Comparison of ENCODE assay signal across 8 cellular contexts in genomic region chr16:67110136-67110847, GRCh38. TPM values are rescaled to one million over a fixed set of nuclear protein-coding genes. Genes with fewer than 3 reads are reported as not detected.
DNase-seq lines count a peak whose midpoint lies in the region; ATAC-seq and TF ChIP-seq lines count a peak whose summit lies in the region.

No MANE protein-coding gene starts in this region.

- no TSS peak for BruUV-seq in A673 (replicated peaks; lab: Mats Ljungman, UMichigan)

- DNase-seq in A673 (ENCODE audit: low spot score) (no peak), adrenal gland (peak in 2 of 7 donors; percentile 28 to 39), kidney epithelial cell (ENCODE audit: low read depth) (no peak), AG08395 (ENCODE audit: low spot score) (no peak), RKO (ENCODE audit: low spot score) (no peak)

- intact Hi-C loops in A673 (cut with micrococcal nuclease; ENCODE audit: unreplicated experiment), result no loop called here
- intact Hi-C loops in adrenal gland (cut with DNase I), result no loop called here

- H2AFZ ChIP-seq in Loucy (ENCODE audit: low read length), result peak overlapping the region; percentile 86

- H3K9me3 ChIP-seq in A673 (ENCODE audit: low read depth, low read length, poor library complexity, severe bottlenecking), result no peaks in the 10 kb centered on the region
- no peaks in the 10 kb centered on the region for H3K9me3 ChIP-seq in Loucy (ENCODE audit: insufficient read depth, low read depth, low read length)
- no peaks in the 10 kb centered on the region for H3K9me3 ChIP-seq in adrenal gland (replicated peaks in 1 of 3)
- no peaks in the 10 kb centered on the region for H3K9me3 ChIP-seq in subcutaneous abdominal adipose tissue (ENCODE audit: control insufficient read depth in 5 of 5, low read length in 5 of 5)

- peak; percentile 16 for ATAC-seq in GM18868 (IDR thresholded peaks at IDR 0.05; ENCODE audit: unreplicated experiment)

- peak overlapping the region; percentile 93 for H3K4me2 ChIP-seq in Loucy (ENCODE audit: low read depth, low read length, poor library complexity, severe bottlenecking)

- no peak for TF ChIP-seq POLR2A in adrenal gland (IDR thresholded peaks at IDR 0.05)

- no peaks in the 10 kb centered on the region for H3K9me2 ChIP-seq in Loucy (replicated peaks; ENCODE audit: low read depth, low read length)

- H3K27ac ChIP-seq in A673 (ENCODE audit: low read depth, low read length, poor library complexity, severe bottlenecking), result peak overlapping the region; percentile 56
- H3K27ac ChIP-seq in adrenal gland, result peak overlapping the region in 3 of 5 donors; percentile 76 to 88 (median 83)
- peak overlapping the region; percentile 83 for H3K27ac ChIP-seq in subcutaneous abdominal adipose tissue (ENCODE audit: low read depth, low read length)

- H3K79me2 ChIP-seq in Loucy (ENCODE audit: insufficient read depth, low read length), result peaks cover 48% of the 10 kb centered on the region

- no peaks in the 10 kb centered on the region for H4K20me1 ChIP-seq in Loucy (ENCODE audit: insufficient read depth, low read length, poor library complexity, severe bottlenecking)

- WGBS in adrenal gland, 4 donors, result 4 to 10% (median 5%) methylated on average over 15 to 27 of the region's 27 CpGs

- no peak for TF ChIP-seq CTCF in A673 (conservative IDR thresholded peaks at IDR 0.05; ENCODE audit: low read depth, low read length)
- no peak for TF ChIP-seq CTCF in Loucy (conservative IDR thresholded peaks at IDR 0.05; ENCODE audit: low read length)
- TF ChIP-seq CTCF in adrenal gland (IDR thresholded peaks at IDR 0.05), result no peak
- TF ChIP-seq CTCF in kidney epithelial cell (IDR thresholded peaks at IDR 0.05; ENCODE audit: insufficient read depth, low read length, poor library complexity, severe bottlenecking), result no peak

- peaks cover 4% of the 10 kb centered on the region for H3K36me3 ChIP-seq in A673 (ENCODE audit: insufficient read depth, low read length, poor library complexity, severe bottlenecking)
- no peaks in the 10 kb centered on the region for H3K36me3 ChIP-seq in Loucy (ENCODE audit: insufficient read depth, low read length)
- H3K36me3 ChIP-seq in adrenal gland (replicated peaks in 1 of 2), result no peaks in the 10 kb centered on the region
- no peaks in the 10 kb centered on the region for H3K36me3 ChIP-seq in kidney epithelial cell (ENCODE audit: control insufficient read depth, insufficient read depth, low read length)
- peaks cover 0 to 9% (median 2%) of the 10 kb centered on the region in 5 donors for H3K36me3 ChIP-seq in subcutaneous abdominal adipose tissue (ENCODE audit: control insufficient read depth in 5 of 5, insufficient read depth in 5 of 5, low read length in 5 of 5)

- POLR2A ChIA-PET in A673 (lab: Charles Lee; ENCODE audit: low non-redundant PET), result no interaction called here

- H3K27me3 ChIP-seq in A673 (replicated peaks; ENCODE audit: insufficient read depth, low read depth, low read length, poor library complexity) (no peaks in the 10 kb centered on the region), Loucy (ENCODE audit: insufficient read depth, low read length, poor library complexity, severe bottlenecking) (no peaks in the 10 kb centered on the region), adrenal gland (no peaks in the 10 kb centered on the region), kidney epithelial cell (ENCODE audit: control insufficient read depth, insufficient read depth, low read length) (no peaks in the 10 kb centered on the region), subcutaneous abdominal adipose tissue (ENCODE audit: control insufficient read depth in 5 of 5, insufficient read depth in 4 of 5, low read length in 5 of 5) (no peaks in the 10 kb centered on the region)

- CTCF ChIA-PET in A673 (lab: Charles Lee), result interaction anchor here (0.6 kb wide), 1 partner anchor 138 kb away, joined by 3 read pairs; no protein-coding TSS in a partner anchor

- H3K9ac ChIP-seq in Loucy (ENCODE audit: low read depth, low read length, poor library complexity, severe bottlenecking), result peak overlapping the region; percentile 83
- peak overlapping the region; percentile 89 to 96 (median 92) for H3K9ac ChIP-seq in subcutaneous abdominal adipose tissue (ENCODE audit: low read length in 5 of 5)

- H3K4me1 ChIP-seq in A673 (ENCODE audit: insufficient read depth, low read length, poor library complexity, severe bottlenecking), result peaks cover 19% of the 10 kb centered on the region
- H3K4me1 ChIP-seq in Loucy (ENCODE audit: insufficient read depth, low read length, poor library complexity, severe bottlenecking), result peaks cover 32% of the 10 kb centered on the region
- peaks cover 16 to 26% of the 10 kb centered on the region in 2 donors for H3K4me1 ChIP-seq in adrenal gland (replicated peaks in 1 of 2)
- H3K4me1 ChIP-seq in subcutaneous abdominal adipose tissue (ENCODE audit: control insufficient read depth in 5 of 5, insufficient read depth in 5 of 5, low read length in 5 of 5), result peaks cover 0 to 46% (median 31%) of the 10 kb centered on the region in 5 donors

- H3K4me3 ChIP-seq in A673 (ENCODE audit: low read depth, low read length, poor library complexity, severe bottlenecking) (peak overlapping the region; percentile 87), Loucy (ENCODE audit: low read length, poor library complexity, severe bottlenecking) (peak overlapping the region; percentile 90), adrenal gland (peak overlapping the region; percentile 68 to 89 (median 84)), kidney epithelial cell (ENCODE audit: low read depth, low read length) (peak overlapping the region; percentile 73), subcutaneous abdominal adipose tissue (ENCODE audit: low read depth in 1 of 5, low read length in 5 of 5) (peak overlapping the region; percentile 83 to 98 (median 94))

- peaks cover 5% of the 10 kb centered on the region; the same call in 1 of the 2 replicates for H3F3A ChIP-seq in Loucy (ENCODE audit: low read depth)

RNA-seq across cellular contexts. Expression of gene PHAF1, which starts 0.6 kb away (rescaled TPM):
- total RNA-seq in A673 (2021) (23.2 and 23.5 TPM in 2 replicates), adrenal gland (10 to 100 TPM; 12.6 to 27.4 (median 14.5) TPM), kidney epithelial cell (23.1 and 24.6 TPM in 2 replicates)
- 10 to 100 TPM in 2 of 3 donors, 1 to 10 TPM in 1; 9.0 to 13.7 (median 10.4) TPM for polyA plus RNA-seq in adrenal gland

RNA-seq across cellular contexts. Expression of gene B3GNT9, which starts 40.5 kb away (rescaled TPM):
- total RNA-seq in A673 (2021), result 11.5 and 13.8 TPM in 2 replicates
- 10 to 100 TPM; 13.4 to 52.1 (median 29.2) TPM for total RNA-seq in adrenal gland
- polyA plus RNA-seq in adrenal gland, result 10 to 100 TPM in 2 of 3 donors, 1 to 10 TPM in 1; 6.4 to 15.0 (median 11.9) TPM
- total RNA-seq in kidney epithelial cell, result 1.5 and 2.4 TPM in 2 replicates

RNA-seq across cellular contexts. Expression of gene TRADD, which starts 49.4 kb away (rescaled TPM):
- total RNA-seq in A673 (2021) (7.7 and 10.8 TPM in 2 replicates), adrenal gland (10 to 100 TPM; 15.6 to 62.7 (median 34.2) TPM), kidney epithelial cell (30.0 and 36.3 TPM in 2 replicates)
- polyA plus RNA-seq in adrenal gland, result 10 to 100 TPM in 2 of 3 donors, 1 to 10 TPM in 1; 4.1 to 30.5 (median 19.6) TPM

RNA-seq across cellular contexts. Expression of gene FBXL8, which starts 49.5 kb away (rescaled TPM):
- total RNA-seq in A673 (2021) (8.3 and 13.8 TPM in 2 replicates), adrenal gland (10 to 100 TPM in 7 of 8 donors, 1 to 10 TPM in 1; 3.6 to 58.3 (median 38.8) TPM), kidney epithelial cell (6.6 and 9.6 TPM in 2 replicates)
- polyA plus RNA-seq in adrenal gland, result 10 to 100 TPM in 2 of 3 donors, 1 to 10 TPM in 1; 1.4 to 63.0 (median 27.3) TPM

RNA-seq across cellular contexts. Expression of gene HSF4, which starts 54.3 kb away (rescaled TPM):
- total RNA-seq in A673 (2021) (13.9 and 20.2 TPM in 2 replicates), adrenal gland (100 to 1,000 TPM in 2 of 8 donors, 10 to 100 TPM in 6; 11.1 to 163 (median 49.4) TPM), kidney epithelial cell (1.5 and 5.5 TPM in 2 replicates)
- 100 to 1,000 TPM in 2 of 3 donors, 1 to 10 TPM in 1; 5.9 to 700 (median 234) TPM for polyA plus RNA-seq in adrenal gland
